Comparison of ENCODE assay signal across 15 cellular contexts in the genomic region with DNA sequence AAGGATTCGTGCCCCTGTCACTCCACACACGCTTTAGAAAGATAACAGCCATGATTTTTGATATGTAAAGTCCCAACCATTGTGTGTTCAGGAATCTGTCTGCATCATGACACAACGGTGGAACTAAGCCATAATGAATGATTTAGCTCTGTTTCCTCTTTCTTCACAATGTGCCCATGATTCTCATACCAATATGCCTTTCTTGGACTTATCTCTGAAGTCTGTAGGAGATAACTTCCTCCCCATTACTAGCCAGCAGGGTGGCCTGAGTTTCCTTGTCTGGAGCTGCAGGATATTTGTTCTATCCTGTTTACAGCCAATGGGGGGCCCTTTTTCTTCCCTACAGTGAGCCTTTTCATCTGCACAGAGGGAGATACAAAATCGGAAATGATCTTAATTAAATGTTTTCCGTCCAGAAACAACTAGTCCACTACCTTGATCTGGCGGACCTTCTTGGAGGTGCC.
DNase-seq lines count a peak whose midpoint lies in the region; ATAC-seq lines count a peak whose summit lies in the region.
"Had no signal": no experiment of that assay in that cellular context is flagged by ENCODE, and none has a peak within 500 bp of the region (broad histone marks: within the 10 kb centered on the region; RNA-seq: fewer than 3 reads in every experiment).

No MANE protein-coding gene starts in this region.

- DNase-seq in ELF-1 (ENCODE audit: low read depth, low spot score) (peak; percentile 50), NCI-H226 (peak; percentile 1), ecto neural progenitor cell (ENCODE audit: low spot score) (peak; percentile 45), lung microvascular endothelial cell (ENCODE audit: low read depth in 2 of 2) (peak; percentile 4 to 92), SKM-1 (lab: John Stamatoyannopoulos, UW; ENCODE audit: unreplicated experiment) (no peak)
- no peak for DNase-seq in activated effector memory CD4-positive, alpha-beta T cell treated with anti-CD3 and anti-CD28 coated beads, Interleukin-2, amount 50 U/mL, for 16 hours
- DNase-seq in activated CD4-positive, CD25-positive, alpha-beta regulatory T cell treated with anti-CD3 and anti-CD28 coated beads, Interleukin-2, amount 50 U/mL, for 72 hours = no peak
- DNase-seq: activated CD8-positive, alpha-beta memory T cell treated with anti-CD3 and anti-CD28 coated beads, Interleukin-2, amount 50 U/mL, for 4 hours; activated naive CD8-positive, alpha-beta T cell treated with anti-CD3 and anti-CD28 coated beads, Interleukin-2, amount 10 ng/mL, durations not matched to agents 7 days and 5 days; DMS79; immature natural killer cell; SIG-M5; stimulated activated CD4-positive, alpha-beta T cell treated with anti-CD3 and anti-CD28 coated beads, Interleukin-2, amount 100 ng/mL, for 24 hours; upper lobe of left lung had no signal

- no peak for ATAC-seq in GM19452 (IDR thresholded peaks at IDR 0.05; ENCODE audit: unreplicated experiment)

Comparison
In these comparisons a context has a peak if more than half of its experiments do, and no peak if none do; other contexts are left out.
1. DNase-seq: peak in ELF-1 (single experiment), NCI-H226 (single experiment), ecto neural progenitor cell (single experiment) and lung microvascular endothelial cell (2 of 2); none in SKM-1 (single experiment), activated effector memory CD4-positive, alpha-beta T cell treated with anti-CD3 and anti-CD28 coated beads, Interleukin-2, amount 50 U/mL, for 16 hours (single experiment) and activated CD4-positive, CD25-positive, alpha-beta regulatory T cell treated with anti-CD3 and anti-CD28 coated beads, Interleukin-2, amount 50 U/mL, for 72 hours (single experiment).